In genomic region chr22:36360011-36360410, GRCh38 we compare ENCODE assay signal across 12 cellular contexts. TPM values are rescaled to one million over a fixed set of nuclear protein-coding genes. Genes with fewer than 3 reads are reported as not detected.
A peak's percentile ranks its signal among the peaks of the same experiment; 100 is the strongest.
DNase-seq lines count a peak whose midpoint lies in the region; ATAC-seq, FAIRE-seq and TF ChIP-seq lines count a peak whose summit lies in the region.
"Had no signal": no experiment of that assay in that cellular context is flagged by ENCODE, and none has a peak within 500 bp of the region (broad histone marks: within the 10 kb centered on the region; RNA-seq: fewer than 3 reads in every experiment).

No MANE protein-coding gene starts in this region.

- H3K4me2 ChIP-seq in A549, result peak overlapping the region; percentile 83
- peak overlapping the region; percentile 34; the same call in 1 of the 2 replicates for H3K4me2 ChIP-seq in HCT116 (ENCODE audit: low read length)

- intact Hi-C loops in HCT116 (cut with micrococcal nuclease), result no loop called here
- intact Hi-C loops in sciatic nerve (cut with DNase I), result loop anchor here (10.0 kb wide), 1 partner anchor 45 kb away; no protein-coding TSS in a partner anchor

- CTCF ChIA-PET in A549 (lab: Yijun Ruan, JAX) (no interaction called here), HCT116 (lab: Charles Lee) (no interaction called here)

- FAIRE-seq in A549 (lab: Jason Lieb, UNC), result no peak

- RAD21 ChIA-PET in HCT116 (lab: Charles Lee; ENCODE audit: low non-redundant PET in 1 of 2, low total read pairs in 2 of 2, uncharacterized antibody in 2 of 2, unreplicated experiment in 2 of 2), result no interaction called here

- 80% methylated on average over 3 of the region's 3 CpGs for WGBS in A549 (ENCODE audit: missing lambda C conversion rate)

- TF ChIP-seq RAD21 in A549 (conservative IDR thresholded peaks at IDR 0.05 in 1 of 2, IDR thresholded peaks at IDR 0.05 in 1 of 2) (no peak), HCT116 (IDR thresholded peaks at IDR 0.05; ENCODE audit: low read depth) (no peak)

- H3K9me3 ChIP-seq in A549 (no peaks in the 10 kb centered on the region), HCT116 (ENCODE audit: control insufficient read depth in 1 of 2, insufficient read depth in 1 of 2, low read depth in 1 of 2, low read length in 2 of 2) (no peaks in the 10 kb centered on the region)

- H3K4me3 Mint-ChIP-seq in central memory CD8-positive, alpha-beta T cell, result peak overlapping the region; percentile 67
- H3K4me3 Mint-ChIP-seq in naive B cell, result peak overlapping the region in 6 of 8 donors; percentile 58 to 79 (median 68)

- peaks cover 98% of the 10 kb centered on the region for H3K79me2 ChIP-seq in HCT116 (ENCODE audit: insufficient read depth, low read length)

- H3K27me3 Mint-ChIP-seq in central memory CD8-positive, alpha-beta T cell, result no peaks in the 10 kb centered on the region
- H3K27me3 Mint-ChIP-seq in naive B cell, result no peaks in the 10 kb centered on the region

- H2AFZ ChIP-seq in HCT116 (ENCODE audit: low read depth, low read length, poor library complexity, severe bottlenecking), result no peak overlapping the region

- H3K27me3 ChIP-seq in HCT116 (ENCODE audit: insufficient read depth, low read length), result no peaks in the 10 kb centered on the region

- POLR2A ChIA-PET in A549 (lab: Yijun Ruan, JAX) (interaction anchor here (1.0 kb wide), 1 partner anchor 9 kb away, joined by 3 read pairs; no protein-coding TSS in a partner anchor), HCT116 (lab: Charles Lee) (no interaction called here)

- DNase-seq in A549 (ENCODE audit: low read depth in 1 of 2, low spot score in 1 of 2) (no peak), HCT116 (ENCODE audit: low read depth, low spot score) (no peak), naive B cell (no peak), sciatic nerve (ENCODE audit: low spot score) (no peak), substantia nigra (lab: John Stamatoyannopoulos, UW) (no peak), UCSD-AML1 (lab: John Stamatoyannopoulos, UW; ENCODE audit: unreplicated experiment) (no peak)
- DNase-seq in central memory CD8-positive, alpha-beta T cell (ENCODE audit: low spot score in 2 of 2), result no peak
- DNase-seq: DMS 273 treated with DMSO at 0.1 percent for 48 hours; effector CD8-positive, alpha-beta T cell; left colon; RPMI8226 had no signal

- H3K9me3 Mint-ChIP-seq in central memory CD8-positive, alpha-beta T cell, result no peaks in the 10 kb centered on the region
- no peaks in the 10 kb centered on the region for H3K9me3 Mint-ChIP-seq in naive B cell

- H3K36me3 Mint-ChIP-seq in central memory CD8-positive, alpha-beta T cell (ENCODE audit: insufficient read depth), result peaks cover 54% of the 10 kb centered on the region
- peaks cover 0 to 8% of the 10 kb centered on the region in 2 donors for H3K36me3 Mint-ChIP-seq in naive B cell

- no peaks in the 10 kb centered on the region for H3K9me2 ChIP-seq in HCT116 (ENCODE audit: insufficient read depth)

- TF ChIP-seq EP300 in A549 (IDR thresholded peaks at IDR 0.05), result no peak

- ATAC-seq in A549, result no peak
- no peak for ATAC-seq in HCT116
- no peak for ATAC-seq in central memory CD8-positive, alpha-beta T cell (replicated peaks; ENCODE audit: extremely low read depth, poor library complexity, severe bottlenecking)
- no peak for ATAC-seq in naive B cell (ENCODE audit: low read depth in 2 of 2)
- no peak for ATAC-seq in HG03196 (IDR thresholded peaks at IDR 0.05; ENCODE audit: unreplicated experiment)
- no peak for ATAC-seq in sciatic nerve
- ATAC-seq: left colon had no signal

- no peak overlapping the region for H3K4me3 ChIP-seq in A549
- H3K4me3 ChIP-seq in HCT116 (replicated peaks in 1 of 2; ENCODE audit: low read depth in 1 of 2, low read length in 2 of 2), result no peak overlapping the region

- H4K20me1 ChIP-seq in HCT116 (ENCODE audit: insufficient read depth), result peaks cover 19% of the 10 kb centered on the region; the same call in 1 of the 2 replicates

- no TSS peak for BruUV-seq in HCT116 (replicated peaks; lab: Mats Ljungman, UMichigan)

- peak overlapping the region; percentile 97 for H3K27ac Mint-ChIP-seq in central memory CD8-positive, alpha-beta T cell (ENCODE audit: low read depth)
- peak overlapping the region in 4 of 6 donors; percentile 23 to 97 (median 92) for H3K27ac Mint-ChIP-seq in naive B cell

- H3K4me1 Mint-ChIP-seq in central memory CD8-positive, alpha-beta T cell, result peaks cover 98% of the 10 kb centered on the region
- peaks cover 88 to 100% (median 98%) of the 10 kb centered on the region in 3 donors for H3K4me1 Mint-ChIP-seq in naive B cell

- H3K27ac ChIP-seq in A549, result peak overlapping the region; percentile 98 to 99
- no peak overlapping the region for H3K27ac ChIP-seq in HCT116 (ENCODE audit: low read depth, low read length)
- no peak overlapping the region for H3K27ac ChIP-seq in substantia nigra (ENCODE audit: low read depth, low read length, poor library complexity, severe bottlenecking)

- H3K4me1 ChIP-seq in A549 (peaks cover 99% of the 10 kb centered on the region), HCT116 (ENCODE audit: control insufficient read depth in 1 of 2, insufficient read depth in 2 of 2, low read length in 2 of 2) (peaks cover 67 to 96% of the 10 kb centered on the region in 2 experiments)

- TF ChIP-seq CTCF in A549 (IDR thresholded peaks at IDR 0.05) (no peak), HCT116 (IDR thresholded peaks at IDR 0.05 in 2 of 3, conservative IDR thresholded peaks at IDR 0.05 in 1 of 3; ENCODE audit: borderline replicate concordance in 1 of 3, insufficient read depth in 1 of 3, low read depth in 2 of 3, low read length in 2 of 3) (no peak)

- no peak overlapping the region for H3K9ac ChIP-seq in HCT116 (ENCODE audit: low read length)

- H3K36me3 ChIP-seq in HCT116 (ENCODE audit: control insufficient read depth in 1 of 2, insufficient read depth in 2 of 2, low read length in 2 of 2), result no peaks in the 10 kb centered on the region

- no peak for TF ChIP-seq POLR2A in A549 (IDR thresholded peaks at IDR 0.05; ENCODE audit: low read length)
- TF ChIP-seq POLR2A in HCT116 (IDR thresholded peaks at IDR 0.05; ENCODE audit: borderline replicate concordance, extremely low read depth, insufficient read depth, insufficient read length), result no peak

TF ChIP-seq in A549, 52 proteins besides CTCF, POLR2A, EP300 and RAD21 (continues in another document):
- TF ChIP-seq CHD4 (IDR thresholded peaks at IDR 0.05; ENCODE audit: borderline replicate concordance) (no peak), MAZ (IDR thresholded peaks at IDR 0.05; ENCODE audit: borderline replicate concordance, low read depth, low read length) (no peak), HMGXB4 (CRISPR knock-in tag; IDR thresholded peaks at IDR 0.05; ENCODE audit: borderline replicate concordance) (no peak), ESRRA (IDR thresholded peaks at IDR 0.05; ENCODE audit: borderline replicate concordance, low read length) (no peak), MAX (IDR thresholded peaks at IDR 0.05) (no peak)

TF ChIP-seq in HCT116, 20 proteins besides CTCF, POLR2A, EP300 and RAD21:
- no peak for TF ChIP-seq TCF7L2 (IDR thresholded peaks at IDR 0.05; ENCODE audit: borderline replicate concordance, extremely low read depth, insufficient read depth, insufficient read length)
- TF ChIP-seq EGR1 (IDR thresholded peaks at IDR 0.05; ENCODE audit: low read depth), result no peak
- TF ChIP-seq POLR2AphosphoS5 (IDR thresholded peaks at IDR 0.05; ENCODE audit: low read depth, low read length), result no peak
- no peak for TF ChIP-seq ELF1 (IDR thresholded peaks at IDR 0.05; ENCODE audit: borderline replicate concordance, low read depth)
- no peak for TF ChIP-seq ATF3 (IDR thresholded peaks at IDR 0.05)
- no peak for TF ChIP-seq ZFX (IDR thresholded peaks at IDR 0.05)
- no peak for TF ChIP-seq MAX (IDR thresholded peaks at IDR 0.05)
- no peak for TF ChIP-seq JUND (IDR thresholded peaks at IDR 0.05)
- no peak for TF ChIP-seq ZBTB33 (IDR thresholded peaks at IDR 0.05; ENCODE audit: extremely low read depth, insufficient replicate concordance, low read length)

RNA-seq across cellular contexts. Expression of gene MYH9, which starts 27.8 kb away (rescaled TPM):
- polyA plus RNA-seq in A549 (2011; rRNA removed) (92.1 and 162 TPM in 2 replicates), A549 (2017; fragmentation: RNase III; extraction: RNeasy Plus Mini Kit Qiagen cat#74134 plus additional on column Dnase treatment) (158 to 215 TPM (median 167 TPM) in 3 replicates), naive B cell (ENCODE audit: low read depth in 6 of 6) (100 to 1,000 TPM in 1 of 6 donors, 10 to 100 TPM in 5; 17.3 to 255 (median 64.5) TPM)
- 112 and 118 TPM in 2 replicates for polyA plus RNA-seq in A549 (2012; cell fraction: cytosol; rRNA removed)
- 202 and 239 TPM in 2 replicates for polyA plus RNA-seq in A549 (2012; cell fraction: nucleus; rRNA removed)
- 460 and 534 TPM in 2 replicates for polyA minus RNA-seq in A549 (2011; rRNA and poly(A)+ RNA removed)
- total RNA-seq in HCT116 (2021; ENCODE audit: unreplicated experiment) (258 TPM), sciatic nerve (973 TPM)
- polyA plus RNA-seq in HCT116 (2012), result 205 and 249 TPM in 2 replicates

Comparison
In these comparisons a context has a peak if more than half of its experiments do, and no peak if none do; other contexts are left out.
1. H3K27ac ChIP-seq: peak in A549 (2 of 2); none in HCT116 (single experiment) and substantia nigra (single experiment).